In the genomic region with DNA sequence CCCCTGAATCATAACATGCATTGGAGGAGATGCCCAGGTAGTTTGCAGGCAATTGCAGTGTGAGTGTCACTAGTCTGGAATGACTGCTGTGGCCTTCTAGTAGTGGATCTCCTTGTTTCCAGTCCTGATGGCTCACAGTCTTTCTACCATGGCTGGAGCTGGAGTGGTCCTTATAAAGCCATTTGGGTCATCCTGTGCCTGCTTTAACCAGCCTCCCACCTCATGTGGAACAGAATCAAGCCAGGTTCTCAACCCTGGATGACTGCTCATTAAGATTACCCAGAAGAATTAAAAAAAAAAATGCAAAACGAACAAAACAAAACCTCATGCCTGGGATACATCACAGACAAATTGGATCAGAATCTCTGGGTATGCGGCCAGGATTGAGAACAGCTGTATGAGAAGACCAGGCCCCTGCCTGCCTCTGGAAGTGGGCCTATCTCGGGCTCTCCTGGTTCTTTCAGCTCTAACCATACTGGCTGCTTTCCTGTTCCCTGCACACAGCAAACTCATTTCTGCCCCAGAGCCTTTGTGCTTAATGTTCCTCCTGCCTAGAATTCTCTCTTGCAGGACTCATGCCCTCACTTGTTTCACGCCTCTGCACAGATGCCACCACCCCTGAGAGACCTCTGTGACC, we compare ENCODE assay signal across 1 cellular context.
TF ChIP-seq lines count a peak whose summit lies in the region.

No MANE protein-coding gene starts in this region.

TF ChIP-seq in SK-N-SH, 30 proteins besides CTCF, POLR2A, EP300 and RAD21 (continued from another document):
- TF ChIP-seq USF1 (IDR thresholded peaks at IDR 0.05; ENCODE audit: borderline replicate concordance, low read depth) (no peak), USF2 (IDR thresholded peaks at IDR 0.05; ENCODE audit: borderline replicate concordance, low read depth, low read length) (no peak), RXRA (IDR thresholded peaks at IDR 0.05; ENCODE audit: borderline replicate concordance, low read depth) (no peak), YY1 (IDR thresholded peaks at IDR 0.05; ENCODE audit: low read depth) (no peak), MEF2A (IDR thresholded peaks at IDR 0.05; ENCODE audit: borderline replicate concordance, low read depth) (no peak), SMC3 (IDR thresholded peaks at IDR 0.05; ENCODE audit: low read depth, low read length) (no peak), FOXM1 (IDR thresholded peaks at IDR 0.05; ENCODE audit: low read depth) (no peak), JUND (IDR thresholded peaks at IDR 0.05) (no peak)
- TF ChIP-seq, protein P1, sequence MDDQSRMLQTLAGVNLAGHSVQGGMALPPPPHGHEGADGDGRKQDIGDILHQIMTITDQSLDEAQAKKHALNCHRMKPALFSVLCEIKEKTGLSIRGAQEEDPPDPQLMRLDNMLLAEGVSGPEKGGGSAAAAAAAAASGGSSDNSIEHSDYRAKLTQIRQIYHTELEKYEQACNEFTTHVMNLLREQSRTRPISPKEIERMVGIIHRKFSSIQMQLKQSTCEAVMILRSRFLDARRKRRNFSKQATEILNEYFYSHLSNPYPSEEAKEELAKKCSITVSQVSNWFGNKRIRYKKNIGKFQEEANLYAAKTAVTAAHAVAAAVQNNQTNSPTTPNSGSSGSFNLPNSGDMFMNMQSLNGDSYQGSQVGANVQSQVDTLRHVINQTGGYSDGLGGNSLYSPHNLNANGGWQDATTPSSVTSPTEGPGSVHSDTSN (IDR thresholded peaks at IDR 0.05) = no peak
- TF ChIP-seq, protein P2, sequence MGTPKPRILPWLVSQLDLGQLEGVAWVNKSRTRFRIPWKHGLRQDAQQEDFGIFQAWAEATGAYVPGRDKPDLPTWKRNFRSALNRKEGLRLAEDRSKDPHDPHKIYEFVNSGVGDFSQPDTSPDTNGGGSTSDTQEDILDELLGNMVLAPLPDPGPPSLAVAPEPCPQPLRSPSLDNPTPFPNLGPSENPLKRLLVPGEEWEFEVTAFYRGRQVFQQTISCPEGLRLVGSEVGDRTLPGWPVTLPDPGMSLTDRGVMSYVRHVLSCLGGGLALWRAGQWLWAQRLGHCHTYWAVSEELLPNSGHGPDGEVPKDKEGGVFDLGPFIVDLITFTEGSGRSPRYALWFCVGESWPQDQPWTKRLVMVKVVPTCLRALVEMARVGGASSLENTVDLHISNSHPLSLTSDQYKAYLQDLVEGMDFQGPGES (IDR thresholded peaks at IDR 0.05; ENCODE audit: low read depth, low read length) = no peak
TF ChIP-seq in SK-N-SH: peak in this region for 0.
